9 cellular contexts compared by ENCODE assay signal in the genomic region with DNA sequence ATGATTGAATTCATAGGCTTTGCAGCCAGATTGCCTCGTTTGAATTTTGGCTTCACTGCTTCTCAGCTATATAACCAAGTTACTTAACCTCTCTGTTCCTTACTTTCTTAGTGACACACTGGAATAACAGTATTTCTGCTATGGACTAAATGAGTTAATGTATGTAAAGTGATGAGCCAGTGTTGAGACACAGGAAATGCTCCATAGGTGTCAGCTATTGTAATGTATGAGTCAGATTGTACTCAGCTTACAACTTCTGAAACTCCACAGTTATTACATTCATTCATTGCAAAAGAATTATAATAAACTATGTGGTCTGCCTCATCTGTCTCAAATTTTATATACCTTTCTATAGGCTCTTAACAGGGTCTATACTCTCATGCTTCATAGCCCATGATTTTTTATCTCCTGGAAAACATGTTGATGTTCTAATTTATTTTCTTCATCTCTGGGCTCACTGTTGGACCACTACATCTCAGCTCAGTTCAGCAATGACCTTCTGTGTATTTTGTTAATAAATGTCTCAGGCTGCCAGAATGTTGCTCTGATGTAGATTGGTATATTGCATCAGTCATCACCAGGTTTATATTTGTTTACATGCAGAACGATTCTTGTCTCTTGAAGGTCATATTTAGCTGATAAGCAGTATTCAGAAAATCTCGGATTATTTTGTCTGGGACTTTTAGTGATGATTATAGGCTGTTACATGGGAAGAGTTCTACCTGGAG.
DNase-seq lines count a peak whose midpoint lies in the region; ATAC-seq and TF ChIP-seq lines count a peak whose summit lies in the region.
"Had no signal": no experiment of that assay in that cellular context is flagged by ENCODE, and none has a peak within 500 bp of the region (broad histone marks: within the 10 kb centered on the region; RNA-seq: fewer than 3 reads in every experiment).

No MANE protein-coding gene starts in this region.

- no peaks in the 10 kb centered on the region for H3K36me3 Mint-ChIP-seq in activated T-cell treated with anti-CD3 and anti-CD28 coated beads, Interleukin-2, amount 50 U/mL, for 24 hours (ENCODE audit: low read depth)
- H3K36me3 Mint-ChIP-seq: CD4-positive, CD25-positive, alpha-beta regulatory T cell had no signal

- peaks cover 7% of the 10 kb centered on the region for H3F3A ChIP-seq in smooth muscle cell (ENCODE audit: low read depth)

- H3K4me3 Mint-ChIP-seq in activated T-cell treated with anti-CD3 and anti-CD28 coated beads, Interleukin-2, amount 50 U/mL, for 24 hours: no peak overlapping the region
- H3K4me3 Mint-ChIP-seq: CD4-positive, CD25-positive, alpha-beta regulatory T cell had no signal

- H3K9ac ChIP-seq in adipocyte (ENCODE audit: low read length) (no peak overlapping the region), smooth muscle cell (ENCODE audit: low read depth) (peak overlapping the region; percentile 10)

- no peak overlapping the region for H2AFZ ChIP-seq in smooth muscle cell (ENCODE audit: low read depth)

- peaks cover 34% of the 10 kb centered on the region for H3K4me1 ChIP-seq in adipocyte (ENCODE audit: control insufficient read depth, insufficient read depth, low read length)
- H3K4me1 ChIP-seq in smooth muscle cell (ENCODE audit: low read depth): peaks cover 9% of the 10 kb centered on the region

- H3K27me3 ChIP-seq in adipocyte (replicated peaks; ENCODE audit: control insufficient read depth, insufficient read depth, low read length): no peaks in the 10 kb centered on the region
- no peaks in the 10 kb centered on the region for H3K27me3 ChIP-seq in smooth muscle cell (ENCODE audit: low read depth)

- peak overlapping the region; percentile 22 for H3K27ac ChIP-seq in smooth muscle cell (ENCODE audit: low read depth)

- 77% methylated on average over 3 of the region's 3 CpGs for WGBS in smooth muscle cell (ENCODE audit: low lambda C conversion rate)

- H3K4me2 ChIP-seq in smooth muscle cell: peak overlapping the region; percentile 45

- H3K36me3 ChIP-seq in adipocyte (ENCODE audit: control insufficient read depth, insufficient read depth, low read length, severe bottlenecking) (no peaks in the 10 kb centered on the region), smooth muscle cell (ENCODE audit: low read depth) (no peaks in the 10 kb centered on the region)

- peak overlapping the region; percentile 30 for H3K27ac Mint-ChIP-seq in activated T-cell treated with anti-CD3 and anti-CD28 coated beads, Interleukin-2, amount 50 U/mL, for 24 hours
- H3K27ac Mint-ChIP-seq: CD4-positive, CD25-positive, alpha-beta regulatory T cell had no signal

- ATAC-seq in HG03378 (IDR thresholded peaks at IDR 0.05; ENCODE audit: unreplicated experiment) (peak; percentile 59), HG02759 (IDR thresholded peaks at IDR 0.05; ENCODE audit: unreplicated experiment) (no peak)

- H3K9me3 Mint-ChIP-seq in activated T-cell treated with anti-CD3 and anti-CD28 coated beads, Interleukin-2, amount 50 U/mL, for 24 hours: peaks cover 5% of the 10 kb centered on the region

- H4K20me1 ChIP-seq in smooth muscle cell (ENCODE audit: low read depth): peaks cover 23% of the 10 kb centered on the region

- H3K4me3 ChIP-seq in adipocyte (ENCODE audit: low read length) (no peak overlapping the region), smooth muscle cell (no peak overlapping the region)

- DNase-seq in activated T-cell treated with anti-CD3 and anti-CD28 coated beads, Interleukin-2, amount 50 U/mL, for 24 hours: no peak
- DNase-seq in activated T-cell treated with anti-CD3 and anti-CD28 coated beads for 4 hours (no peak), adipocyte (ENCODE audit: low read depth) (peak; percentile 69), smooth muscle cell (lab: John Stamatoyannopoulos, UW; ENCODE audit: unreplicated experiment) (no peak), DMS 273 (lab: John Stamatoyannopoulos, UW; ENCODE audit: unreplicated experiment) (no peak), GF-D8 (lab: John Stamatoyannopoulos, UW) (no peak)

- H3K79me2 ChIP-seq in smooth muscle cell (ENCODE audit: low read depth): peaks cover 7% of the 10 kb centered on the region

- H3K27me3 Mint-ChIP-seq in activated T-cell treated with anti-CD3 and anti-CD28 coated beads, Interleukin-2, amount 50 U/mL, for 24 hours: peaks cover 26% of the 10 kb centered on the region

- H3K9me3 ChIP-seq in adipocyte (ENCODE audit: control insufficient read depth, low read length): no peaks in the 10 kb centered on the region
- H3K9me3 ChIP-seq in smooth muscle cell (replicated peaks; ENCODE audit: low read depth): no peaks in the 10 kb centered on the region

- no peak for TF ChIP-seq CTCF in smooth muscle cell (IDR thresholded peaks at IDR 0.05; ENCODE audit: borderline replicate concordance, insufficient read depth, poor library complexity, severe bottlenecking)

- H3K4me1 Mint-ChIP-seq in activated T-cell treated with anti-CD3 and anti-CD28 coated beads, Interleukin-2, amount 50 U/mL, for 24 hours (ENCODE audit: low read depth): peaks cover 47% of the 10 kb centered on the region
